16 cellular contexts compared by ENCODE assay signal in genomic region chr22:47835726-47836125, GRCh38.
DNase-seq lines count a peak whose midpoint lies in the region; ATAC-seq and TF ChIP-seq lines count a peak whose summit lies in the region.
"Had no signal": no experiment of that assay in that cellular context is flagged by ENCODE, and none has a peak within 500 bp of the region (broad histone marks: within the 10 kb centered on the region; RNA-seq: fewer than 3 reads in every experiment).

No MANE protein-coding gene starts in this region.

- peak overlapping the region; percentile 83 for H3K27ac Mint-ChIP-seq in chondrocyte (ENCODE audit: unreplicated experiment)
- H3K27ac Mint-ChIP-seq: neural progenitor cell; stimulated activated effector memory CD8-positive, alpha-beta T cell treated with anti-CD3 and anti-CD28 coated beads, Interleukin-12 subunit alpha, Interleukin-12 subunit beta, amount 100 ng/mL, for 72 hours had no signal

- no peak overlapping the region for H2AFZ ChIP-seq in DND-41 (ENCODE audit: low read depth, low read length)
- H2AFZ ChIP-seq in MM.1S (ENCODE audit: low read length) = no peak overlapping the region
- H2AFZ ChIP-seq: neural progenitor cell had no signal

- H3K4me1 Mint-ChIP-seq in chondrocyte (ENCODE audit: low read depth) = peaks cover 48% of the 10 kb centered on the region
- H3K4me1 Mint-ChIP-seq: stimulated activated effector memory CD8-positive, alpha-beta T cell treated with anti-CD3 and anti-CD28 coated beads, Interleukin-12 subunit alpha, Interleukin-12 subunit beta, amount 100 ng/mL, for 72 hours had no signal

- no peaks in the 10 kb centered on the region for H3K79me2 ChIP-seq in DND-41 (ENCODE audit: insufficient read depth, low read length)
- no peaks in the 10 kb centered on the region for H3K79me2 ChIP-seq in MM.1S (ENCODE audit: low read length)

- no peaks in the 10 kb centered on the region for H3K9me2 ChIP-seq in MM.1S (replicated peaks; ENCODE audit: insufficient read depth, low read length)

- H3K4me3 ChIP-seq in DND-41 (ENCODE audit: low read depth in 1 of 2, low read length in 2 of 2) = no peak overlapping the region
- H3K4me3 ChIP-seq in MM.1S (ENCODE audit: low read length) = no peak overlapping the region
- H3K4me3 ChIP-seq: neural progenitor cell had no signal

- H3K9me3 ChIP-seq in DND-41 (ENCODE audit: insufficient read depth, low read length, severe bottlenecking) (no peaks in the 10 kb centered on the region), MM.1S (replicated peaks; ENCODE audit: insufficient read depth, low read length) (no peaks in the 10 kb centered on the region)

- no peaks in the 10 kb centered on the region for H3F3A ChIP-seq in MM.1S (ENCODE audit: insufficient read depth, low read length)

- H3K9ac ChIP-seq in DND-41 (ENCODE audit: low read depth, low read length) (no peak overlapping the region), MM.1S (ENCODE audit: low read length) (no peak overlapping the region)
- H3K9ac ChIP-seq: neural progenitor cell had no signal

- H3K4me2 ChIP-seq in DND-41 (ENCODE audit: insufficient read depth, low read length) (no peak overlapping the region), MM.1S (ENCODE audit: low read depth, low read length) (no peak overlapping the region)
- H3K4me2 ChIP-seq: neural progenitor cell had no signal

- peak; percentile 37 for DNase-seq in DND-41
- peak; percentile 69 for DNase-seq in MM.1S
- no peak for DNase-seq in chondrocyte (ENCODE audit: low spot score)
- peak; percentile 49 for DNase-seq in non-pigmented ciliary epithelial cell (ENCODE audit: low read depth)
- DNase-seq in GM10266 (ENCODE audit: extremely low spot score) = no peak
- DNase-seq in activated CD4-positive, CD25-positive, alpha-beta regulatory T cell (lab: John Stamatoyannopoulos, UW) = no peak
- no peak for DNase-seq in HPDE6-E6E7 (ENCODE audit: extremely low spot score)
- DNase-seq: activated CD4-positive, alpha-beta T cell treated with anti-CD3 and anti-CD28 coated beads for 1 hour; activated T-cell treated with anti-CD3 and anti-CD28 coated beads, Interleukin-2, amount 50 U/mL, for 48 hours; central memory CD4-positive, alpha-beta T cell; NCI-H345; SHP77 treated with DMSO at 0.1 percent for 48 hours had no signal

- H3K9me3 Mint-ChIP-seq in chondrocyte (ENCODE audit: low read depth) = peaks cover 12% of the 10 kb centered on the region
- H3K9me3 Mint-ChIP-seq: stimulated activated effector memory CD8-positive, alpha-beta T cell treated with anti-CD3 and anti-CD28 coated beads, Interleukin-12 subunit alpha, Interleukin-12 subunit beta, amount 100 ng/mL, for 72 hours had no signal

- H3K36me3 ChIP-seq in DND-41 (ENCODE audit: insufficient read depth, low read length) (no peaks in the 10 kb centered on the region), MM.1S (replicated peaks; ENCODE audit: insufficient read depth, low read length) (no peaks in the 10 kb centered on the region)
- H3K36me3 ChIP-seq: neural progenitor cell had no signal

- no peaks in the 10 kb centered on the region for H4K20me1 ChIP-seq in DND-41 (ENCODE audit: insufficient read depth, low read length)
- H4K20me1 ChIP-seq in MM.1S (ENCODE audit: insufficient read depth, low read length) = no peaks in the 10 kb centered on the region

- H3K36me3 Mint-ChIP-seq in chondrocyte (ENCODE audit: low read depth) = no peaks in the 10 kb centered on the region
- H3K36me3 Mint-ChIP-seq: neural progenitor cell; stimulated activated effector memory CD8-positive, alpha-beta T cell treated with anti-CD3 and anti-CD28 coated beads, Interleukin-12 subunit alpha, Interleukin-12 subunit beta, amount 100 ng/mL, for 72 hours had no signal

- TF ChIP-seq CTCF in DND-41 (IDR thresholded peaks at IDR 0.05; ENCODE audit: borderline replicate concordance, extremely low read depth, low read length, poor library complexity, severe bottlenecking) = no peak
- no peak for TF ChIP-seq CTCF in MM.1S (IDR thresholded peaks at IDR 0.05; ENCODE audit: low read length)
- TF ChIP-seq CTCF in chondrocyte (IDR thresholded peaks at IDR 0.05) = no peak
- TF ChIP-seq CTCF in GM10266 (IDR thresholded peaks at IDR 0.05; ENCODE audit: control insufficient read depth, insufficient read depth, low read depth, missing control alignments) = no peak

- H3K27ac ChIP-seq in DND-41 (ENCODE audit: low read length) (no peak overlapping the region), MM.1S (ENCODE audit: low read length) (no peak overlapping the region)
- H3K27ac ChIP-seq: neural progenitor cell had no signal

- H3K27me3 ChIP-seq in DND-41 (ENCODE audit: insufficient read depth, low read length, poor library complexity) (peaks cover 10% of the 10 kb centered on the region), MM.1S (replicated peaks; ENCODE audit: insufficient read depth, low read length) (no peaks in the 10 kb centered on the region)
- H3K27me3 ChIP-seq: neural progenitor cell had no signal

- H3K27me3 Mint-ChIP-seq in chondrocyte (ENCODE audit: low read depth) = no peaks in the 10 kb centered on the region

- peak; percentile 90 for ATAC-seq in DND-41 (ENCODE audit: insufficient read depth, low read depth)
- no peak for ATAC-seq in GM18867 (IDR thresholded peaks at IDR 0.05; ENCODE audit: unreplicated experiment)
- ATAC-seq: left lobe of liver; stimulated activated effector memory CD8-positive, alpha-beta T cell treated with anti-CD3 and anti-CD28 coated beads, Interleukin-12 subunit alpha, Interleukin-12 subunit beta, amount 100 ng/mL, for 72 hours had no signal

- H3K4me1 ChIP-seq in DND-41 (ENCODE audit: insufficient read depth, low read length) (peaks cover 10% of the 10 kb centered on the region), MM.1S (ENCODE audit: low read length) (peaks cover 14% of the 10 kb centered on the region)
- H3K4me1 ChIP-seq: neural progenitor cell had no signal

- no peak overlapping the region for H3K4me3 Mint-ChIP-seq in chondrocyte (ENCODE audit: unreplicated experiment)
- H3K4me3 Mint-ChIP-seq: neural progenitor cell; stimulated activated effector memory CD8-positive, alpha-beta T cell treated with anti-CD3 and anti-CD28 coated beads, Interleukin-12 subunit alpha, Interleukin-12 subunit beta, amount 100 ng/mL, for 72 hours had no signal

Comparison
In these comparisons a context has a peak if more than half of its experiments do, and no peak if none do; other contexts are left out.
1. DNase-seq: peak in DND-41 (single experiment), MM.1S (single experiment) and non-pigmented ciliary epithelial cell (single experiment); none in chondrocyte (single experiment), GM10266 (single experiment), activated CD4-positive, CD25-positive, alpha-beta regulatory T cell (0 of 4) and HPDE6-E6E7 (single experiment).